Comparison of ENCODE assay signal across 20 cellular contexts in genomic region chr10:28370107-28370835, GRCh38.
DNase-seq lines count a peak whose midpoint lies in the region; ATAC-seq, FAIRE-seq and TF ChIP-seq lines count a peak whose summit lies in the region.
"Had no signal": no experiment of that assay in that cellular context is flagged by ENCODE, and none has a peak within 500 bp of the region (broad histone marks: within the 10 kb centered on the region; RNA-seq: fewer than 3 reads in every experiment).

No MANE protein-coding gene starts in this region.

- DNase-seq in activated CD8-positive, alpha-beta T cell treated with anti-CD3 and anti-CD28 coated beads, Interleukin-2, amount 10 ng/mL, durations not matched to agents 7 days and 5 days: no peak
- DNase-seq in activated CD8-positive, alpha-beta T cell treated with anti-CD3 and anti-CD28 coated beads for 36 hours: no peak
- peak in 1 of 7 experiments; percentile 44 for DNase-seq in CD8-positive, alpha-beta T cell
- DNase-seq in bronchial epithelial cell (ENCODE audit: low read depth) (no peak), GOT3 (lab: John Stamatoyannopoulos, UW) (no peak), NCI-H2171 (lab: John Stamatoyannopoulos, UW) (no peak), glutamatergic neuron (no peak)
- no peak for DNase-seq in naive thymus-derived CD4-positive, alpha-beta T cell
- DNase-seq: DMS79 treated with DMSO at 0.1 percent for 48 hours, HCEC 1CT, NCI-H1417 treated with DMSO at 0.1 percent for 48 hours, NCI-H187 treated with DMSO at 0.1 percent for 48 hours, NCI-H345, NCI-H524 treated with DMSO at 0.1 percent for 48 hours, PC-9, SIG-M5 had no signal

- no peak overlapping the region for H3K27ac ChIP-seq in CD8-positive, alpha-beta T cell (ENCODE audit: low read depth, low read length)
- H3K27ac ChIP-seq in naive thymus-derived CD4-positive, alpha-beta T cell (ENCODE audit: low read depth, low read length): peak overlapping the region; percentile 9
- H3K27ac ChIP-seq: A549, BLaER1, HL-60, PC-9, RWPE1 had no signal

- H3K27me3 Mint-ChIP-seq in activated CD8-positive, alpha-beta T cell treated with anti-CD3 and anti-CD28 coated beads, Interleukin-2, amount 10 ng/mL, durations not matched to agents 7 days and 5 days (ENCODE audit: low read depth): no peaks in the 10 kb centered on the region
- no peaks in the 10 kb centered on the region for H3K27me3 Mint-ChIP-seq in activated CD8-positive, alpha-beta T cell treated with anti-CD3 and anti-CD28 coated beads for 36 hours
- H3K27me3 Mint-ChIP-seq in CD8-positive, alpha-beta T cell (ENCODE audit: low read depth): no peaks in the 10 kb centered on the region
- peaks cover 0 to 5% (median 0%) of the 10 kb centered on the region in 5 donors for H3K27me3 Mint-ChIP-seq in naive thymus-derived CD4-positive, alpha-beta T cell
- no peaks in the 10 kb centered on the region for H3K27me3 Mint-ChIP-seq in glutamatergic neuron (ENCODE audit: unreplicated experiment)

- peaks cover 49% of the 10 kb centered on the region for H3K4me1 ChIP-seq in CD8-positive, alpha-beta T cell (ENCODE audit: insufficient read depth, low read length)
- peaks cover 41 to 52% of the 10 kb centered on the region in 2 donors for H3K4me1 ChIP-seq in naive thymus-derived CD4-positive, alpha-beta T cell (ENCODE audit: control insufficient read depth in 2 of 2, insufficient read depth in 2 of 2, low read length in 2 of 2)
- H3K4me1 ChIP-seq: A549 had no signal

- FAIRE-seq in bronchial epithelial cell (lab: Jason Lieb, UNC): peak; percentile 60
- FAIRE-seq: A549 had no signal

- no peaks in the 10 kb centered on the region for H3K27me3 ChIP-seq in CD8-positive, alpha-beta T cell (ENCODE audit: insufficient read depth, low read length)
- no peaks in the 10 kb centered on the region for H3K27me3 ChIP-seq in bronchial epithelial cell (ENCODE audit: control insufficient read depth, insufficient read depth, low read length)
- H3K27me3 ChIP-seq in naive thymus-derived CD4-positive, alpha-beta T cell (ENCODE audit: control insufficient read depth in 2 of 2, insufficient read depth in 2 of 2, low read length in 2 of 2): no peaks in the 10 kb centered on the region
- H3K27me3 ChIP-seq: BLaER1 had no signal

- no peak for ATAC-seq in activated CD8-positive, alpha-beta T cell treated with anti-CD3 and anti-CD28 coated beads, Interleukin-2, amount 10 ng/mL, durations not matched to agents 7 days and 5 days
- ATAC-seq in activated CD8-positive, alpha-beta T cell treated with anti-CD3 and anti-CD28 coated beads for 36 hours: no peak
- ATAC-seq in CD8-positive, alpha-beta T cell: no peak
- no peak for ATAC-seq in naive thymus-derived CD4-positive, alpha-beta T cell
- ATAC-seq: A549 had no signal

- H3K4me3 ChIP-seq in CD8-positive, alpha-beta T cell (ENCODE audit: low read depth, low read length): no peak overlapping the region
- no peak overlapping the region for H3K4me3 ChIP-seq in bronchial epithelial cell (ENCODE audit: low read depth, low read length)
- no peak overlapping the region for H3K4me3 ChIP-seq in naive thymus-derived CD4-positive, alpha-beta T cell (ENCODE audit: low read length)
- H3K4me3 ChIP-seq: A549, BLaER1, PC-9 had no signal

- no peaks in the 10 kb centered on the region for H3K9me3 Mint-ChIP-seq in activated CD8-positive, alpha-beta T cell treated with anti-CD3 and anti-CD28 coated beads, Interleukin-2, amount 10 ng/mL, durations not matched to agents 7 days and 5 days (ENCODE audit: insufficient read depth)
- H3K9me3 Mint-ChIP-seq in activated CD8-positive, alpha-beta T cell treated with anti-CD3 and anti-CD28 coated beads for 36 hours: peaks cover 3% of the 10 kb centered on the region
- H3K9me3 Mint-ChIP-seq in CD8-positive, alpha-beta T cell: no peaks in the 10 kb centered on the region
- H3K9me3 Mint-ChIP-seq in naive thymus-derived CD4-positive, alpha-beta T cell: peaks cover 0 to 9% (median 0%) of the 10 kb centered on the region in 11 donors
- H3K9me3 Mint-ChIP-seq in glutamatergic neuron (ENCODE audit: unreplicated experiment): peaks cover 4% of the 10 kb centered on the region

- no peak overlapping the region for H3K4me3 Mint-ChIP-seq in activated CD8-positive, alpha-beta T cell treated with anti-CD3 and anti-CD28 coated beads, Interleukin-2, amount 10 ng/mL, durations not matched to agents 7 days and 5 days
- no peak overlapping the region for H3K4me3 Mint-ChIP-seq in activated CD8-positive, alpha-beta T cell treated with anti-CD3 and anti-CD28 coated beads for 36 hours
- H3K4me3 Mint-ChIP-seq in CD8-positive, alpha-beta T cell: no peak overlapping the region
- peak overlapping the region in 3 of 10 donors; percentile 14 to 68 (median 45) for H3K4me3 Mint-ChIP-seq in naive thymus-derived CD4-positive, alpha-beta T cell
- no peak overlapping the region for H3K4me3 Mint-ChIP-seq in glutamatergic neuron (ENCODE audit: unreplicated experiment)

- no peaks in the 10 kb centered on the region for H3K36me3 ChIP-seq in CD8-positive, alpha-beta T cell (ENCODE audit: insufficient read depth, low read length)
- H3K36me3 ChIP-seq in bronchial epithelial cell (ENCODE audit: control insufficient read depth, insufficient read depth, low read length): no peaks in the 10 kb centered on the region
- no peaks in the 10 kb centered on the region for H3K36me3 ChIP-seq in naive thymus-derived CD4-positive, alpha-beta T cell (ENCODE audit: control insufficient read depth in 2 of 3, insufficient read depth in 3 of 3, low read length in 3 of 3)
- H3K36me3 ChIP-seq: BLaER1 had no signal

- no peaks in the 10 kb centered on the region for H3K9me3 ChIP-seq in CD8-positive, alpha-beta T cell (ENCODE audit: low read length)
- no peaks in the 10 kb centered on the region for H3K9me3 ChIP-seq in naive thymus-derived CD4-positive, alpha-beta T cell (ENCODE audit: control insufficient read depth in 2 of 3, low read length in 3 of 3)
- H3K9me3 ChIP-seq: A549 had no signal

- H3K27ac Mint-ChIP-seq in activated CD8-positive, alpha-beta T cell treated with anti-CD3 and anti-CD28 coated beads, Interleukin-2, amount 10 ng/mL, durations not matched to agents 7 days and 5 days: peak overlapping the region; percentile 66
- H3K27ac Mint-ChIP-seq in activated CD8-positive, alpha-beta T cell treated with anti-CD3 and anti-CD28 coated beads for 36 hours: no peak overlapping the region
- peak overlapping the region; percentile 81 for H3K27ac Mint-ChIP-seq in CD8-positive, alpha-beta T cell
- H3K27ac Mint-ChIP-seq in naive thymus-derived CD4-positive, alpha-beta T cell: peak overlapping the region; percentile 52 to 94 (median 83)
- H3K27ac Mint-ChIP-seq in glutamatergic neuron (ENCODE audit: unreplicated experiment): no peak overlapping the region

- intact Hi-C loops in activated CD8-positive, alpha-beta T cell treated with anti-CD3 and anti-CD28 coated beads for 36 hours (cut with micrococcal nuclease): no loop called here
- intact Hi-C loops in CD8-positive, alpha-beta T cell (cut with DNase I, micrococcal nuclease): no loop called here
- intact Hi-C loops in naive thymus-derived CD4-positive, alpha-beta T cell (cut with micrococcal nuclease): no loop called here

- no peak for TF ChIP-seq CTCF in activated CD8-positive, alpha-beta T cell treated with anti-CD3 and anti-CD28 coated beads for 36 hours (IDR thresholded peaks at IDR 0.05)
- no peak for TF ChIP-seq CTCF in CD8-positive, alpha-beta T cell (IDR thresholded peaks at IDR 0.05)
- TF ChIP-seq CTCF in bronchial epithelial cell (IDR thresholded peaks at IDR 0.05; ENCODE audit: insufficient read depth, low read length, severe bottlenecking): no peak
- TF ChIP-seq CTCF in glutamatergic neuron (IDR thresholded peaks at IDR 0.05; ENCODE audit: partially characterized antibody, unreplicated experiment): no peak

- peaks cover 19% of the 10 kb centered on the region for H3K36me3 Mint-ChIP-seq in activated CD8-positive, alpha-beta T cell treated with anti-CD3 and anti-CD28 coated beads, Interleukin-2, amount 10 ng/mL, durations not matched to agents 7 days and 5 days (ENCODE audit: low read depth)
- H3K36me3 Mint-ChIP-seq in activated CD8-positive, alpha-beta T cell treated with anti-CD3 and anti-CD28 coated beads for 36 hours (ENCODE audit: low read depth): peaks cover 4% of the 10 kb centered on the region
- no peaks in the 10 kb centered on the region for H3K36me3 Mint-ChIP-seq in CD8-positive, alpha-beta T cell
- peaks cover 0 to 28% (median 3%) of the 10 kb centered on the region in 5 donors for H3K36me3 Mint-ChIP-seq in naive thymus-derived CD4-positive, alpha-beta T cell
- no peaks in the 10 kb centered on the region for H3K36me3 Mint-ChIP-seq in glutamatergic neuron (ENCODE audit: unreplicated experiment)

- CTCF ChIA-PET in activated CD8-positive, alpha-beta T cell treated with anti-CD3 and anti-CD28 coated beads, Interleukin-2, amount 10 ng/mL, durations not matched to agents 7 days and 5 days (lab: Charles Lee): interaction anchor here (3.1 kb wide), 1 partner anchor 11 kb away, joined by 34 read pairs; no protein-coding TSS in a partner anchor
- CTCF ChIA-PET in activated CD8-positive, alpha-beta T cell treated with anti-CD3 and anti-CD28 coated beads for 36 hours (lab: Charles Lee): interaction anchor here (1.4 kb wide), 2 partner anchors 11 to 23 kb away, joined by 3 to 6 read pairs; no protein-coding TSS in a partner anchor
- CTCF ChIA-PET in CD8-positive, alpha-beta T cell (lab: Charles Lee): interaction anchor here (1.0 to 3.4 kb wide), 2 partner anchors 11 to 119 kb away, joined by 3 to 18 read pairs; no protein-coding TSS in a partner anchor
- CTCF ChIA-PET in naive thymus-derived CD4-positive, alpha-beta T cell (lab: Charles Lee): interaction anchor here (0.6 to 1.3 kb wide), 4 partner anchors 10 to 191 kb away, joined by 3 to 5 read pairs (median 4); partner anchors contain the start of gene MPP7

- peaks cover 45% of the 10 kb centered on the region for H3K4me1 Mint-ChIP-seq in activated CD8-positive, alpha-beta T cell treated with anti-CD3 and anti-CD28 coated beads, Interleukin-2, amount 10 ng/mL, durations not matched to agents 7 days and 5 days (ENCODE audit: low read depth)
- peaks cover 37% of the 10 kb centered on the region for H3K4me1 Mint-ChIP-seq in activated CD8-positive, alpha-beta T cell treated with anti-CD3 and anti-CD28 coated beads for 36 hours (ENCODE audit: low read depth)
- peaks cover 51% of the 10 kb centered on the region for H3K4me1 Mint-ChIP-seq in CD8-positive, alpha-beta T cell (ENCODE audit: low read depth)
- H3K4me1 Mint-ChIP-seq in naive thymus-derived CD4-positive, alpha-beta T cell: peaks cover 32 to 68% (median 66%) of the 10 kb centered on the region in 7 donors
- peaks cover 17% of the 10 kb centered on the region for H3K4me1 Mint-ChIP-seq in glutamatergic neuron (ENCODE audit: low read depth, unreplicated experiment)

- POLR2A ChIA-PET in activated CD8-positive, alpha-beta T cell treated with anti-CD3 and anti-CD28 coated beads, Interleukin-2, amount 10 ng/mL, durations not matched to agents 7 days and 5 days (lab: Charles Lee): interaction anchor here (8.0 kb wide), 1 partner anchor 36 kb away, joined by 144 read pairs; no protein-coding TSS in a partner anchor
- POLR2A ChIA-PET in activated CD8-positive, alpha-beta T cell treated with anti-CD3 and anti-CD28 coated beads for 36 hours (lab: Charles Lee): interaction anchor here (1.2 kb wide), 1 partner anchor 11 kb away, joined by 3 read pairs; no protein-coding TSS in a partner anchor
- POLR2A ChIA-PET in CD8-positive, alpha-beta T cell (lab: Charles Lee): interaction anchor here (1.6 kb wide), 1 partner anchor 10 kb away, joined by 3 read pairs; no protein-coding TSS in a partner anchor
- POLR2A ChIA-PET in naive thymus-derived CD4-positive, alpha-beta T cell (lab: Charles Lee): interaction anchor here (0.6 to 6.9 kb wide), 5 partner anchors 10 to 44 kb away, joined by 3 to 165 read pairs (median 7); no protein-coding TSS in a partner anchor

Comparison
In these comparisons a context has a peak if more than half of its experiments do, and no peak if none do; other contexts are left out.
1. H3K27ac Mint-ChIP-seq: peak in activated CD8-positive, alpha-beta T cell treated with anti-CD3 and anti-CD28 coated beads, Interleukin-2, amount 10 ng/mL, durations not matched to agents 7 days and 5 days (single experiment), CD8-positive, alpha-beta T cell (single experiment) and naive thymus-derived CD4-positive, alpha-beta T cell (9 of 9); none in activated CD8-positive, alpha-beta T cell treated with anti-CD3 and anti-CD28 coated beads for 36 hours (single experiment) and glutamatergic neuron (single experiment).